11 cellular contexts compared by ENCODE assay signal in the genomic region with DNA sequence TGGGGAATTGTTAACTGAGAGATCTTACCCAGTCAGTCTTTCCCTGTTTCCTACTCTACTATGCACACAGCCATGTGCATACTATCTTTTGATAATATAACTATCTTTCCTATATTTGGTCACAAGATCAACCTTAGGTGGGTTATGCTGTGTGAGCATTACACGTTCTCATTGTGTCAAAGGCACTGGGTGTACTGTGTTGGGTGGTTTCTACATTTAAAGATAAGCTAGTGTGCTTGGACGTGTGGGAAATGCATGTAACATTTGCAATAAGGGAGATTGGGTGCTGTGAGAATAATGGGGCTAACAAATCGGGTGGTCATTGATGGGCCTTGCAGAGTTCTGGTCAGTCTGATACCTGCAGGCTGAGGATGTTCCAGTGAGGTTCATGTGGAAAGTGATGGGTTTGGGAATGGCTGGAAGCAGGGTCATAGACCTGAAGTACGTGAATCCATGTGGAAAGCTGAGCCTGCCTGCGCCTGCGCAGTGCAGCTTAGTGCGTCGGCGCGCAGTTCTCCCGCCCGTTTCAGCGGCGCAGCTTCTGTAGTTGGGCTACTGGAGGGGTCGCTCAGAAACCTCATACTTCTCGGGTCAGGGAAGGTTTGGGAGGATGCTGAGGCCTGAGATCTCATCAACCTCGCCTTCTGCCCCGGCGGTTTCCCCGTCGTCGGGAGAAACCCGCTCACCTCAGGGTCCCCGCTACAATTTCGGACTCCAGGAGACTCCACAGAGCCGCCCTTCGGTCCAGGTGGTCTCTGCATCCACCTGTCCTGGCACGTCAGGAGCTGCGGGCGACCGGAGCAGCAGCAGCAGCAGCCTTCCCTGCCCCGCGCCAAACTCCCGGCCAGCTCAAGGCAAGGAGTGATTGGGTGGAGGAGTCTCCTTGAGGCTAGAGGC. TPM values are rescaled to one million over a fixed set of nuclear protein-coding genes. Genes with fewer than 3 reads are reported as not detected.
DNase-seq lines count a peak whose midpoint lies in the region; ATAC-seq, FAIRE-seq and TF ChIP-seq lines count a peak whose summit lies in the region.
"Had no signal": no experiment of that assay in that cellular context is flagged by ENCODE, and none has a peak within 500 bp of the region (broad histone marks: within the 10 kb centered on the region; RNA-seq: fewer than 3 reads in every experiment).

A gene (plus strand): TSS at position 507 of the 897 bp plus-strand sequence. CDS start 104 bp downstream, at position 611.

- H3K4me1 ChIP-seq in testis (no peaks in the 10 kb centered on the region), kidney (ENCODE audit: control insufficient read depth in 1 of 2, insufficient read depth in 1 of 2, low read depth in 1 of 2, low read length in 2 of 2) (peaks cover 2 to 5% of the 10 kb centered on the region in 2 donors)

- TF ChIP-seq POLR2A in testis (IDR thresholded peaks at IDR 0.05) = no peak

- H3K9ac ChIP-seq in kidney (ENCODE audit: low read length in 2 of 2) = no peak within 1 kb of the TSS

- H3K9me3 ChIP-seq in testis (no peaks in the 10 kb centered on the region), kidney (ENCODE audit: control insufficient read depth in 1 of 2, low read length in 2 of 2) (no peaks in the 10 kb centered on the region)
- H3K9me3 ChIP-seq: HAP-1 had no signal

- ATAC-seq in Right ventricle myocardium inferior = peak; percentile 32
- no peak for ATAC-seq in HG03159 (IDR thresholded peaks at IDR 0.05; ENCODE audit: unreplicated experiment)

- H3K36me3 ChIP-seq in testis (ENCODE audit: low read depth, missing control alignments) (no peaks in the 10 kb centered on the region), kidney (ENCODE audit: control insufficient read depth in 1 of 2, insufficient read depth in 2 of 2, low read length in 2 of 2) (peaks cover 24 to 28% of the 10 kb centered on the region in 2 donors)

- no peak within 1 kb of the TSS for H3K4me3 ChIP-seq in fibroblast of mammary gland (ENCODE audit: control insufficient read depth, low read depth, low read length)
- peak within 1 kb of the TSS; percentile 35 to 60 for H3K4me3 ChIP-seq in testis
- no peak within 1 kb of the TSS for H3K4me3 ChIP-seq in kidney (ENCODE audit: low read length in 2 of 2)
- H3K4me3 ChIP-seq: HAP-1 had no signal

- TF ChIP-seq CTCF in fibroblast of mammary gland (conservative IDR thresholded peaks at IDR 0.05; ENCODE audit: control insufficient read depth, insufficient read depth, low read depth, low read length) (no peak), testis (IDR thresholded peaks at IDR 0.05) (no peak), kidney (IDR thresholded peaks at IDR 0.05; ENCODE audit: borderline replicate concordance, extremely low read depth, insufficient read depth) (no peak)

- no peaks in the 10 kb centered on the region for H3K27me3 ChIP-seq in testis

- no peak for DNase-seq in Right ventricle myocardium inferior (ENCODE audit: missing footprints)
- DNase-seq in cardiac septum (ENCODE audit: low spot score) = no peak
- peak; percentile 58 for DNase-seq in NCI-H82 treated with DMSO at 0.1 percent for 48 hours (lab: John Stamatoyannopoulos, UW; ENCODE audit: unreplicated experiment)
- DNase-seq in fibroblast of mammary gland (ENCODE audit: low read depth) = peak; percentile 33
- peak; percentile 49 for DNase-seq in testis
- DNase-seq in NCI-H1930 (lab: John Stamatoyannopoulos, UW) = no peak
- no peak for DNase-seq in kidney
- DNase-seq: CD4-positive, alpha-beta T cell; NCI-H2171 had no signal

- WGBS in testis, 2 donors = 53 to 69% methylated on average over 16 to 34 of the region's 34 CpGs

- intact Hi-C loops in Right ventricle myocardium inferior (cut with DNase I) = no loop called here
- intact Hi-C loops in cardiac septum (cut with DNase I) = no loop called here
- intact Hi-C loops in testis (cut with DNase I; ENCODE audit: low total_unique reads) = no loop called here
- intact Hi-C loops in kidney (cut with DNase I) = no loop called here

- FAIRE-seq in kidney (lab: Jason Lieb, UNC) = no peak

- H3K27ac ChIP-seq in testis = no peak within 1 kb of the TSS
- H3K27ac ChIP-seq in kidney (ENCODE audit: low read depth in 2 of 2, low read length in 2 of 2) = peak within 1 kb of the TSS in 1 of 2 donors; percentile 10

RNA-seq across cellular contexts. Expression of the gene that starts here (rescaled TPM):
- total RNA-seq in Right ventricle myocardium inferior (0.35 TPM), cardiac septum (0.81 TPM), testis (1 to 10 TPM; 5.5 to 8.2 TPM), kidney (0.41 TPM)
- polyA plus RNA-seq in testis (ENCODE audit: insufficient read depth, low read depth, low replicate concordance) (4.6 TPM), kidney (ENCODE audit: insufficient read depth, low read depth, low replicate concordance) (not detected)

Comparison
In these comparisons a context has a peak if more than half of its experiments do, and no peak if none do; other contexts are left out.
1. Peak in ATAC-seq in Right ventricle myocardium inferior; RNA of the gene not detected or under 1 TPM.
2. DNase-seq: peak in NCI-H82 treated with DMSO at 0.1 percent for 48 hours (single experiment), fibroblast of mammary gland (single experiment) and testis (single experiment); none in Right ventricle myocardium inferior (single experiment), cardiac septum (single experiment), NCI-H1930 (0 of 2) and kidney (single experiment).
3. H3K4me3 ChIP-seq: peak in testis (2 of 2); none in fibroblast of mammary gland (single experiment) and kidney (0 of 2).